Comparison of ENCODE assay signal across 2 cellular contexts in the genomic region with DNA sequence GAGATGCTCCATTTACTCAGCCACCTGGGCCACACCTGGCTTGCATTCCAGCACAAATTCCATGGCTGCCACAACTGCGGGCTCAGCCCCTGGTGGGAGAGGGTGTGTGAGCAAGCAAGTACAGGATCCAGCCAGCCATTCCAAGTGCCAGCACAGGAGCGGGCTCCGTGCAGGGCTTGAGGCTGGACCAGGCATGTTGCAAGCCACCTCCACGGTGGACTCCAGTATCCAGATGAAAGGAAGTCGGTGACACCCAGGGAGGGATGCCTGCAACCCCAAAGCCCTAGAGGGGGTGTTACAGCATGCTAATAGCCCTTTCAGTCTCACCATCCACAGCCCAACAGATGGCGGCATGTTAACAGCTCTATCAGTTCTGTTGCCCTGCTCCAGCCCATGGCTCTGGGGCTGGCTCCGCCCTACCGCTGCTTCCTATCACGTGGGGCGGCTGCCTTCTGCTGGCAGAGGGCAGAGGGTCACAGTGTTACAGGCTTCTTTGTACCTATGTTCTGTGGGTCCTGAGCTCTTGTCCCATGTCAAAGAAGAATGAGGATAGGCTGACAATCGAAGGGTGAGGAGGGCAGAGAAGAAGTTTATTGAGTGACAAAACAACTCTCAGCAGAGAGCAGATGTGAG.
TF ChIP-seq lines count a peak whose summit lies in the region.

No MANE protein-coding gene starts in this region.

TF ChIP-seq in HepG2, 621 proteins besides CTCF, POLR2A, EP300 and RAD21:
- TF ChIP-seq, protein P1, sequence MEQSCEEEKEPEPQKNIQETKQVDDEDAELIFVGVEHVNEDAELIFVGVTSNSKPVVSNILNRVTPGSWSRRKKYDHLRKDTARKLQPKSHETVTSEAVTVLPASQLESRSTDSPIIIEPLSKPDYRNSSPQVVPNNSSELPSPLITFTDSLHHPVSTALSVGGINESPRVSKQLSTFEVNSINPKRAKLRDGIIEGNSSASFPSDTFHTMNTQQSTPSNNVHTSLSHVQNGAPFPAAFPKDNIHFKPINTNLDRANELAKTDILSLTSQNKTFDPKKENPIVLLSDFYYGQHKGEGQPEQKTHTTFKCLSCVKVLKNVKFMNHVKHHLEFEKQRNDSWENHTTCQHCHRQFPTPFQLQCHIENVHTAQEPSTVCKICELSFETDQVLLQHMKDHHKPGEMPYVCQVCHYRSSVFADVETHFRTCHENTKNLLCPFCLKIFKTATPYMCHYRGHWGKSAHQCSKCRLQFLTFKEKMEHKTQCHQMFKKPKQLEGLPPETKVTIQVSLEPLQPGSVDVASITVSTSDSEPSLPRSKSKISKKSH (CRISPR knock-in tag; IDR thresholded peaks at IDR 0.05; ENCODE audit: borderline replicate concordance): 0 out of 2 replicates have a peak, but pooled peaks have one; percentile 33
- TF ChIP-seq, protein P2, sequence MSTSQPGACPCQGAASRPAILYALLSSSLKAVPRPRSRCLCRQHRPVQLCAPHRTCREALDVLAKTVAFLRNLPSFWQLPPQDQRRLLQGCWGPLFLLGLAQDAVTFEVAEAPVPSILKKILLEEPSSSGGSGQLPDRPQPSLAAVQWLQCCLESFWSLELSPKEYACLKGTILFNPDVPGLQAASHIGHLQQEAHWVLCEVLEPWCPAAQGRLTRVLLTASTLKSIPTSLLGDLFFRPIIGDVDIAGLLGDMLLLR (CRISPR knock-in tag; IDR thresholded peaks at IDR 0.05): no peak
- TF ChIP-seq ZNF768 (CRISPR knock-in tag; IDR thresholded peaks at IDR 0.05) (0 out of 2 replicates have a peak, but pooled peaks have one; percentile 31), ZNF7 (CRISPR knock-in tag; IDR thresholded peaks at IDR 0.05) (peak; percentile 63; the same call in 1 of the 2 replicates), ZNF431 (CRISPR knock-in tag; IDR thresholded peaks at IDR 0.05; ENCODE audit: borderline replicate concordance, low read depth) (no peak), TEAD3 (CRISPR knock-in tag; optimal IDR thresholded peaks at IDR 0.05; ENCODE audit: borderline replicate concordance) (peak; percentile 23), ZNF713 (CRISPR knock-in tag; IDR thresholded peaks at IDR 0.05) (no peak), ZNF782 (CRISPR knock-in tag; IDR thresholded peaks at IDR 0.05; ENCODE audit: borderline replicate concordance) (no peak), SMAD3 (CRISPR knock-in tag; IDR thresholded peaks at IDR 0.05) (no peak)

TF ChIP-seq in K562, 482 proteins besides CTCF, POLR2A, EP300 and RAD21:
- TF ChIP-seq RAD51 (IDR thresholded peaks at IDR 0.05; ENCODE audit: borderline replicate concordance, low read depth) (peak; percentile 52; the same call in 1 of the 2 replicates), NFIX (CRISPR knock-in tag; IDR thresholded peaks at IDR 0.05; ENCODE audit: low read depth) (no peak), CBX3 (IDR thresholded peaks at IDR 0.05; ENCODE audit: borderline replicate concordance in 1 of 2, low read length in 2 of 2) (peak in 1 of 2 experiments; percentile 70; a peak in 2 of 3 replicates), PRMT5 (CRISPR knock-in tag; IDR thresholded peaks at IDR 0.05) (no peak), NR2C2 (CRISPR knock-in tag; IDR thresholded peaks at IDR 0.05) (no peak), NR2C2 (tag; IDR thresholded peaks at IDR 0.05) (no peak), TCF7 (IDR thresholded peaks at IDR 0.05; ENCODE audit: borderline replicate concordance) (no peak), GABPB1 (CRISPR knock-in tag; IDR thresholded peaks at IDR 0.05) (no peak), NFXL1 (CRISPR knock-in tag; IDR thresholded peaks at IDR 0.05) (no peak), ZBTB17 (CRISPR knock-in tag; IDR thresholded peaks at IDR 0.05) (no peak), ZKSCAN1 (IDR thresholded peaks at IDR 0.05; ENCODE audit: low read depth, low read length) (no peak), FOXK2 (conservative IDR thresholded peaks at IDR 0.05 in 1 of 2, IDR thresholded peaks at IDR 0.05 in 1 of 2; ENCODE audit: low read depth in 2 of 2) (0 out of 4 replicates have a peak, but pooled peaks of 1 of the 2 experiments have one; percentile 24), KLF13 (tag; IDR thresholded peaks at IDR 0.05; ENCODE audit: borderline replicate concordance, low read depth) (no peak), KDM4B (IDR thresholded peaks at IDR 0.05; ENCODE audit: borderline replicate concordance in 2 of 2, low read depth in 1 of 2) (no peak), ZFP36 (IDR thresholded peaks at IDR 0.05; ENCODE audit: low read depth, low read length, partially characterized antibody) (peak; percentile 67), CBX5 (IDR thresholded peaks at IDR 0.05; ENCODE audit: borderline replicate concordance, low read depth) (0 out of 2 replicates have a peak, but pooled peaks have one; percentile 37), GTF2A2 (tag; IDR thresholded peaks at IDR 0.05) (no peak), ZNF175 (CRISPR knock-in tag; IDR thresholded peaks at IDR 0.05; ENCODE audit: low read depth) (no peak), SRSF1 (IDR thresholded peaks at IDR 0.05; ENCODE audit: low read depth, low read length) (no peak), ATF7 (IDR thresholded peaks at IDR 0.05) (peak; percentile 41; the same call in 1 of the 2 replicates)
- TF ChIP-seq, protein P3, sequence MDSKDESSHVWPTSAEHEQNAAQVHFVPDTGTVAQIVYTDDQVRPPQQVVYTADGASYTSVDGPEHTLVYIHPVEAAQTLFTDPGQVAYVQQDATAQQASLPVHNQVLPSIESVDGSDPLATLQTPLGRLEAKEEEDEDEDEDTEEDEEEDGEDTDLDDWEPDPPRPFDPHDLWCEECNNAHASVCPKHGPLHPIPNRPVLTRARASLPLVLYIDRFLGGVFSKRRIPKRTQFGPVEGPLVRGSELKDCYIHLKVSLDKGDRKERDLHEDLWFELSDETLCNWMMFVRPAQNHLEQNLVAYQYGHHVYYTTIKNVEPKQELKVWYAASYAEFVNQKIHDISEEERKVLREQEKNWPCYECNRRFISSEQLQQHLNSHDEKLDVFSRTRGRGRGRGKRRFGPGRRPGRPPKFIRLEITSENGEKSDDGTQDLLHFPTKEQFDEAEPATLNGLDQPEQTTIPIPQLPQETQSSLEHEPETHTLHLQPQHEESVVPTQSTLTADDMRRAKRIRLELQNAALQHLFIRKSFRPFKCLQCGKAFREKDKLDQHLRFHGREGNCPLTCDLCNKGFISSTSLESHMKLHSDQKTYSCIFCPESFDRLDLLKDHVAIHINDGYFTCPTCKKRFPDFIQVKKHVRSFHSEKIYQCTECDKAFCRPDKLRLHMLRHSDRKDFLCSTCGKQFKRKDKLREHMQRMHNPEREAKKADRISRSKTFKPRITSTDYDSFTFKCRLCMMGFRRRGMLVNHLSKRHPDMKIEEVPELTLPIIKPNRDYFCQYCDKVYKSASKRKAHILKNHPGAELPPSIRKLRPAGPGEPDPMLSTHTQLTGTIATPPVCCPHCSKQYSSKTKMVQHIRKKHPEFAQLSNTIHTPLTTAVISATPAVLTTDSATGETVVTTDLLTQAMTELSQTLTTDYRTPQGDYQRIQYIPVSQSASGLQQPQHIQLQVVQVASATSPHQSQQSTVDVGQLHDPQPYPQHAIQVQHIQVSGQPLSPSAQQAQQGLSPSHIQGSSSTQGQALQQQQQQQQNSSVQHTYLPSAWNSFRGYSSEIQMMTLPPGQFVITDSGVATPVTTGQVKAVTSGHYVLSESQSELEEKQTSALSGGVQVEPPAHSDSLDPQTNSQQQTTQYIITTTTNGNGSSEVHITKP (IDR thresholded peaks at IDR 0.05; ENCODE audit: partially characterized antibody): peak; percentile 96
- TF ChIP-seq, protein P4, sequence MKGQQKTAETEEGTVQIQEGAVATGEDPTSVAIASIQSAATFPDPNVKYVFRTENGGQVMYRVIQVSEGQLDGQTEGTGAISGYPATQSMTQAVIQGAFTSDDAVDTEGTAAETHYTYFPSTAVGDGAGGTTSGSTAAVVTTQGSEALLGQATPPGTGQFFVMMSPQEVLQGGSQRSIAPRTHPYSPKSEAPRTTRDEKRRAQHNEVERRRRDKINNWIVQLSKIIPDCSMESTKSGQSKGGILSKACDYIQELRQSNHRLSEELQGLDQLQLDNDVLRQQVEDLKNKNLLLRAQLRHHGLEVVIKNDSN (CRISPR knock-in tag; IDR thresholded peaks at IDR 0.05): peak; percentile 81
- TF ChIP-seq, protein P5, sequence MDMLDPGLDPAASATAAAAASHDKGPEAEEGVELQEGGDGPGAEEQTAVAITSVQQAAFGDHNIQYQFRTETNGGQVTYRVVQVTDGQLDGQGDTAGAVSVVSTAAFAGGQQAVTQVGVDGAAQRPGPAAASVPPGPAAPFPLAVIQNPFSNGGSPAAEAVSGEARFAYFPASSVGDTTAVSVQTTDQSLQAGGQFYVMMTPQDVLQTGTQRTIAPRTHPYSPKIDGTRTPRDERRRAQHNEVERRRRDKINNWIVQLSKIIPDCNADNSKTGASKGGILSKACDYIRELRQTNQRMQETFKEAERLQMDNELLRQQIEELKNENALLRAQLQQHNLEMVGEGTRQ (CRISPR knock-in tag; IDR thresholded peaks at IDR 0.05): peak; percentile 62
- TF ChIP-seq, protein P6, sequence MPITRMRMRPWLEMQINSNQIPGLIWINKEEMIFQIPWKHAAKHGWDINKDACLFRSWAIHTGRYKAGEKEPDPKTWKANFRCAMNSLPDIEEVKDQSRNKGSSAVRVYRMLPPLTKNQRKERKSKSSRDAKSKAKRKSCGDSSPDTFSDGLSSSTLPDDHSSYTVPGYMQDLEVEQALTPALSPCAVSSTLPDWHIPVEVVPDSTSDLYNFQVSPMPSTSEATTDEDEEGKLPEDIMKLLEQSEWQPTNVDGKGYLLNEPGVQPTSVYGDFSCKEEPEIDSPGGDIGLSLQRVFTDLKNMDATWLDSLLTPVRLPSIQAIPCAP (CRISPR knock-in tag; IDR thresholded peaks at IDR 0.05; ENCODE audit: borderline replicate concordance): no peak
- TF ChIP-seq, protein P7, sequence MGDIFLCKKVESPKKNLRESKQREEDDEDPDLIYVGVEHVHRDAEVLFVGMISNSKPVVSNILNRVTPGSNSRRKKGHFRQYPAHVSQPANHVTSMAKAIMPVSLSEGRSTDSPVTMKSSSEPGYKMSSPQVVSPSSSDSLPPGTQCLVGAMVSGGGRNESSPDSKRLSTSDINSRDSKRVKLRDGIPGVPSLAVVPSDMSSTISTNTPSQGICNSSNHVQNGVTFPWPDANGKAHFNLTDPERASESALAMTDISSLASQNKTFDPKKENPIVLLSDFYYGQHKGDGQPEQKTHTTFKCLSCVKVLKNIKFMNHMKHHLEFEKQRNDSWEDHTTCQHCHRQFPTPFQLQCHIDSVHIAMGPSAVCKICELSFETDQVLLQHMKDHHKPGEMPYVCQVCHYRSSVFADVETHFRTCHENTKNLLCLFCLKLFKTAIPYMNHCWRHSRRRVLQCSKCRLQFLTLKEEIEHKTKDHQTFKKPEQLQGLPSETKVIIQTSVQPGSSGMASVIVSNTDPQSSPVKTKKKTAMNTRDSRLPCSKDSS (IDR thresholded peaks at IDR 0.05; ENCODE audit: low read depth, partially characterized antibody): peak; percentile 22
TF ChIP-seq in K562: peak in this region for 10.
